26 cellular contexts compared by ENCODE assay signal in genomic region chr2:117085256-117085655, GRCh38.
"Had no signal": no experiment of that assay in that cellular context is flagged by ENCODE, and none has a peak within 500 bp of the region (broad histone marks: within the 10 kb centered on the region; RNA-seq: fewer than 3 reads in every experiment).

No MANE protein-coding gene starts in this region.

- H3K27me3 Mint-ChIP-seq: activated B cell treated with CpG ODN at 0.5 μM for 24 hours; activated CD8-positive, alpha-beta T cell treated with anti-CD3 and anti-CD28 coated beads for 36 hours; activated naive CD8-positive, alpha-beta T cell; activated T-helper 17 cell treated with anti-CD3 and anti-CD28 coated beads, Interleukin-2, amount 50 U/mL, for 72 hours; T-cell had no signal

- H3K36me3 Mint-ChIP-seq: activated naive CD8-positive, alpha-beta T cell; T-cell had no signal

- H3K9me3 Mint-ChIP-seq: activated B cell treated with CpG ODN at 0.5 μM for 24 hours had no signal

- H3K27ac ChIP-seq: brain microvascular endothelial cell, colonic mucosa, heart left ventricle, WERI-Rb-1 had no signal

- DNase-seq: activated B cell treated with CpG ODN at 0.5 μM for 24 hours; activated CD4-positive, alpha-beta T cell treated with anti-CD3 and anti-CD28 coated beads for 48 hours; activated CD4-positive, alpha-beta T cell treated with anti-CD3 and anti-CD28 coated beads, Interleukin-2, amount 50 U/mL, for 1 hour; activated CD4-positive, alpha-beta T cell treated with anti-CD3 and anti-CD28 coated beads, Interleukin-2, amount 50 U/mL, for 48 hours; activated CD8-positive, alpha-beta memory T cell treated with anti-CD3 and anti-CD28 coated beads for 24 hours; activated CD8-positive, alpha-beta T cell treated with anti-CD3 and anti-CD28 coated beads for 36 hours; activated effector memory CD4-positive, alpha-beta T cell treated with Interleukin-2 at 50 U/mL for 16 hours; activated gamma-delta T cell treated with Interleukin-2 at 50 U/mL for 16 hours; activated naive CD4-positive, alpha-beta T cell treated with anti-CD3 and anti-CD28 coated beads, Interleukin-2, amount 50 U/mL, for 16 hours; activated naive CD4-positive, alpha-beta T cell treated with Interleukin-2 at 50 U/mL for 16 hours; activated T-cell treated with anti-CD3 and anti-CD28 coated beads, Interleukin-2, amount 50 U/mL, for 4 hours; amniotic stem cell; brain microvascular endothelial cell; colonic mucosa; effector CD8-positive, alpha-beta T cell; foreskin fibroblast; heart left ventricle; T-cell; T1000; WERI-Rb-1 had no signal

- H3K4me1 Mint-ChIP-seq: activated B cell treated with CpG ODN at 0.5 μM for 24 hours; activated T-helper 17 cell treated with anti-CD3 and anti-CD28 coated beads, Interleukin-2, amount 50 U/mL, for 72 hours; T-cell had no signal

- H3K4me3 ChIP-seq: colonic mucosa, heart left ventricle had no signal

- H3K27me3 ChIP-seq: brain microvascular endothelial cell, colonic mucosa, heart left ventricle had no signal

- H3K4me1 ChIP-seq: colonic mucosa, heart left ventricle had no signal

- ATAC-seq: activated CD4-positive, CD25-positive, alpha-beta regulatory T cell treated with anti-CD3 and anti-CD28 coated beads, Interleukin-2, amount 50 U/mL, for 24 hours; activated CD8-positive, alpha-beta T cell treated with anti-CD3 and anti-CD28 coated beads for 36 hours; activated T-cell treated with anti-CD3 and anti-CD28 coated beads, Interleukin-2, amount 50 U/mL, for 4 hours; activated T-helper 17 cell treated with anti-CD3 and anti-CD28 coated beads, Interleukin-2, amount 50 U/mL, for 72 hours; esophagus mucosa; heart left ventricle; T-cell had no signal

- H3K36me3 ChIP-seq: brain microvascular endothelial cell, colonic mucosa, heart left ventricle, WERI-Rb-1 had no signal

- H3K9me3 ChIP-seq: colonic mucosa, heart left ventricle had no signal

- H3K27ac Mint-ChIP-seq: activated B cell treated with CpG ODN at 0.5 μM for 24 hours; activated CD8-positive, alpha-beta T cell treated with anti-CD3 and anti-CD28 coated beads for 36 hours; activated naive CD8-positive, alpha-beta T cell; activated T-helper 17 cell treated with anti-CD3 and anti-CD28 coated beads, Interleukin-2, amount 50 U/mL, for 72 hours; T-cell; T-helper 1 cell treated with Interleukin-12 subunit alpha and Interleukin-12 subunit beta and Interleukin-4 antibody, amounts not matched to agents 30 μg/mL and 1 μg/mL, for 36 hours; T-helper 2 cell treated with Interferon-gamma antibody and Interleukin-4, amounts not matched to agents 5 μg/mL and 100 μg/mL, for 36 hours had no signal

- H3K4me3 Mint-ChIP-seq: activated B cell treated with CpG ODN at 0.5 μM for 24 hours; activated CD8-positive, alpha-beta T cell treated with anti-CD3 and anti-CD28 coated beads for 36 hours; activated naive CD8-positive, alpha-beta T cell; activated T-cell treated with anti-CD3 and anti-CD28 coated beads, Interleukin-2, amount 50 U/mL, for 4 hours; activated T-helper 17 cell treated with anti-CD3 and anti-CD28 coated beads, Interleukin-2, amount 50 U/mL, for 72 hours; T-cell; T-helper 1 cell treated with Interleukin-12 subunit alpha and Interleukin-12 subunit beta and Interleukin-4 antibody, amounts not matched to agents 30 μg/mL and 1 μg/mL, for 36 hours; T-helper 2 cell treated with Interferon-gamma antibody and Interleukin-4, amounts not matched to agents 5 μg/mL and 100 μg/mL, for 36 hours had no signal
